Comparison of ENCODE assay signal across 16 cellular contexts in genomic region chr4:43251760-43252317, GRCh38.
A peak's percentile ranks its signal among the peaks of the same experiment; 100 is the strongest.
DNase-seq lines count a peak whose midpoint lies in the region; ATAC-seq and TF ChIP-seq lines count a peak whose summit lies in the region.
"Had no signal": no experiment of that assay in that cellular context is flagged by ENCODE, and none has a peak within 500 bp of the region (broad histone marks: within the 10 kb centered on the region; RNA-seq: fewer than 3 reads in every experiment).

No MANE protein-coding gene starts in this region.

- no peak overlapping the region for H3K4me3 ChIP-seq in fibroblast of mammary gland (ENCODE audit: control insufficient read depth, low read depth, low read length)
- H3K4me3 ChIP-seq: Peyer's patch had no signal

- DNase-seq in NCI-H1092 treated with DMSO at 0.1 percent for 48 hours (lab: John Stamatoyannopoulos, UW) = peak; percentile 70
- peak; percentile 15 for DNase-seq in NOMO-1 treated with DMSO at 0.1 percent for 48 hours (lab: John Stamatoyannopoulos, UW; ENCODE audit: unreplicated experiment)
- peak; percentile 59 for DNase-seq in fibroblast of mammary gland (ENCODE audit: low read depth)
- DNase-seq in activated T-cell treated with anti-CD3 and anti-CD28 coated beads, Interleukin-2, amount 50 U/mL, for 1 hour = no peak
- DNase-seq in stimulated activated CD4-positive, alpha-beta T cell treated with anti-CD3 and anti-CD28 coated beads, Interleukin-2, amount 100 ng/mL, for 24 hours = no peak
- DNase-seq in effector CD4-positive, alpha-beta T cell = no peak
- DNase-seq: activated CD4-positive, alpha-beta T cell treated with anti-CD3 and anti-CD28 coated beads, Interleukin-2, amount 50 U/mL, for 1 hour; activated T-cell treated with anti-CD3 and anti-CD28 coated beads, Interleukin-2, amount 50 U/mL, for 24 hours; AML-193; dermis blood vessel endothelial cell; NCI-H2227 treated with DMSO at 0.1 percent for 48 hours; nephron progenitor cell; Peyer's patch; SW 1271 had no signal

- TF ChIP-seq CTCF in fibroblast of mammary gland (conservative IDR thresholded peaks at IDR 0.05; ENCODE audit: control insufficient read depth, insufficient read depth, low read depth, low read length) = no peak

- ATAC-seq in GM18868 (IDR thresholded peaks at IDR 0.05; ENCODE audit: unreplicated experiment) = peak; percentile 77
- ATAC-seq: activated naive CD4-positive, alpha-beta T cell treated with anti-CD3 and anti-CD28 coated beads, Interleukin-2, amount 50 U/mL, for 72 hours had no signal

Comparison
In these comparisons a context has a peak if more than half of its experiments do, and no peak if none do; other contexts are left out.
1. DNase-seq: peak in NCI-H1092 treated with DMSO at 0.1 percent for 48 hours (single experiment), NOMO-1 treated with DMSO at 0.1 percent for 48 hours (single experiment) and fibroblast of mammary gland (single experiment); none in activated T-cell treated with anti-CD3 and anti-CD28 coated beads, Interleukin-2, amount 50 U/mL, for 1 hour (single experiment), stimulated activated CD4-positive, alpha-beta T cell treated with anti-CD3 and anti-CD28 coated beads, Interleukin-2, amount 100 ng/mL, for 24 hours (0 of 2) and effector CD4-positive, alpha-beta T cell (single experiment).